Comparison of ENCODE assay signal across 9 cellular contexts in genomic region chr12:26271889-26272492, GRCh38.
DNase-seq lines count a peak whose midpoint lies in the region; ATAC-seq, FAIRE-seq and TF ChIP-seq lines count a peak whose summit lies in the region.
"Had no signal": no experiment of that assay in that cellular context is flagged by ENCODE, and none has a peak within 500 bp of the region (broad histone marks: within the 10 kb centered on the region; RNA-seq: fewer than 3 reads in every experiment).

No MANE protein-coding gene starts in this region.

- TF ChIP-seq EP300 in A549 (IDR thresholded peaks at IDR 0.05) = no peak
- no peak for TF ChIP-seq EP300 in H1 (IDR thresholded peaks at IDR 0.05; ENCODE audit: borderline replicate concordance in 1 of 2, low read depth in 2 of 2, low read length in 2 of 2)

- no peak overlapping the region for H3K4me3 Mint-ChIP-seq in activated T-helper 1 cell treated with anti-CD3 and anti-CD28 coated beads, Interleukin-12 subunit alpha, Interleukin-12 subunit beta, Interleukin-2, Interleukin-4 antibody, amounts not matched to agents 30 ng/mL and 10 ng/mL and 1 ng/mL, durations not matched to agents 14 hours and 24 hours and 36 hours

- H3K27me3 Mint-ChIP-seq in activated T-helper 1 cell treated with anti-CD3 and anti-CD28 coated beads, Interleukin-12 subunit alpha, Interleukin-12 subunit beta, Interleukin-2, Interleukin-4 antibody, amounts not matched to agents 30 ng/mL and 10 ng/mL and 1 ng/mL, durations not matched to agents 14 hours and 24 hours and 36 hours (ENCODE audit: insufficient read depth) = peaks cover 6% of the 10 kb centered on the region

- no peaks in the 10 kb centered on the region for H3K9me3 Mint-ChIP-seq in activated T-helper 1 cell treated with anti-CD3 and anti-CD28 coated beads, Interleukin-12 subunit alpha, Interleukin-12 subunit beta, Interleukin-2, Interleukin-4 antibody, amounts not matched to agents 30 ng/mL and 10 ng/mL and 1 ng/mL, durations not matched to agents 14 hours and 24 hours and 36 hours

- H3K9ac ChIP-seq in H1 (replicated peaks in 1 of 4; ENCODE audit: extremely low read depth in 1 of 4, low read depth in 3 of 4, low read length in 3 of 4) = no peak overlapping the region

- no peak overlapping the region for H3K4ac ChIP-seq in H1 (replicated peaks; ENCODE audit: insufficient read length, low read depth, low read length)

- POLR2A ChIA-PET in A549 (lab: Yijun Ruan, JAX) = interaction anchor here (0.8 to 1.5 kb wide), 4 partner anchors 14 to 157 kb away, joined by 3 to 8 read pairs (median 4); partner anchors contain the start of gene SSPN
- POLR2A ChIA-PET in H1 (lab: Charles Lee; ENCODE audit: partially characterized antibody) = no interaction called here

- H3K4me1 Mint-ChIP-seq in activated T-helper 1 cell treated with anti-CD3 and anti-CD28 coated beads, Interleukin-12 subunit alpha, Interleukin-12 subunit beta, Interleukin-2, Interleukin-4 antibody, amounts not matched to agents 30 ng/mL and 10 ng/mL and 1 ng/mL, durations not matched to agents 14 hours and 24 hours and 36 hours (ENCODE audit: low read depth) = peaks cover 20% of the 10 kb centered on the region

- H3K27me3 ChIP-seq in H1 (replicated peaks in 1 of 4; ENCODE audit: control insufficient read depth in 3 of 4, extremely low read depth in 1 of 4, insufficient read depth in 3 of 4, low read length in 3 of 4) = no peaks in the 10 kb centered on the region

- no peak overlapping the region for H4K91ac ChIP-seq in H1 (replicated peaks; ENCODE audit: insufficient read length, low read length)

- H3K27ac Mint-ChIP-seq in activated T-helper 1 cell treated with anti-CD3 and anti-CD28 coated beads, Interleukin-12 subunit alpha, Interleukin-12 subunit beta, Interleukin-2, Interleukin-4 antibody, amounts not matched to agents 30 ng/mL and 10 ng/mL and 1 ng/mL, durations not matched to agents 14 hours and 24 hours and 36 hours = no peak overlapping the region

- no peak overlapping the region for H2BK12ac ChIP-seq in H1 (ENCODE audit: low read depth, low read length)

- no peak overlapping the region for H3K4me3 ChIP-seq in A549
- H3K4me3 ChIP-seq in H1 (ENCODE audit: extremely low read depth in 1 of 4, insufficient read depth in 2 of 4, low read depth in 3 of 4, low read length in 4 of 4) = no peak overlapping the region

- H2BK15ac ChIP-seq in H1 (ENCODE audit: low read length) = no peak overlapping the region

- H3K23ac ChIP-seq in H1 (ENCODE audit: insufficient read length) = no peak overlapping the region

- H2AK5ac ChIP-seq in H1 (ENCODE audit: low read depth, low read length) = no peak overlapping the region

- H3K79me1 ChIP-seq in H1 (ENCODE audit: low read depth, low read length) = no peaks in the 10 kb centered on the region

- DNase-seq in A549 (ENCODE audit: low read depth in 1 of 2, low spot score in 1 of 2) (peak in 1 of 2 experiments; percentile 73), HK-2 (ENCODE audit: unreplicated experiment) (peak; percentile 73), H1 (ENCODE audit: low read depth in 1 of 2, low spot score in 2 of 2) (no peak), mucosa of gallbladder (ENCODE audit: low spot score) (peak; percentile 80), OCI-M2 (lab: John Stamatoyannopoulos, UW; ENCODE audit: unreplicated experiment) (no peak), NCI-H526 treated with DMSO at 0.1 percent for 48 hours (lab: John Stamatoyannopoulos, UW) (no peak)
- no peak for DNase-seq in activated T-helper 1 cell treated with anti-CD3 and anti-CD28 coated beads, Interleukin-12 subunit alpha, Interleukin-12 subunit beta, Interleukin-2, Interleukin-4 antibody, amounts not matched to agents 30 ng/mL and 10 ng/mL and 1 ng/mL, durations not matched to agents 14 hours and 24 hours and 36 hours (ENCODE audit: low spot score)
- DNase-seq: DND-41 had no signal

- H4K8ac ChIP-seq in H1 (ENCODE audit: extremely low read depth, insufficient read depth, low read length) = no peak overlapping the region

- no peaks in the 10 kb centered on the region for H4K20me1 ChIP-seq in H1 (replicated peaks in 1 of 2; ENCODE audit: control insufficient read depth in 1 of 2, insufficient read depth in 2 of 2, low read length in 2 of 2)

- 0 out of 2 replicates have a peak, but pooled peaks cover 2% of the 10 kb centered on the region for H3K23me2 ChIP-seq in H1 (ENCODE audit: low read depth, low read length)

- H3K14ac ChIP-seq in H1 (ENCODE audit: insufficient read length) = no peak overlapping the region

- no peak overlapping the region for H2BK5ac ChIP-seq in H1 (ENCODE audit: low read depth, low read length)

- peak overlapping the region; percentile 40; the same call in 1 of the 2 replicates for H2AFZ ChIP-seq in H1 (ENCODE audit: low read length)

- TF ChIP-seq CTCF in A549 (IDR thresholded peaks at IDR 0.05) (no peak), H1 (IDR thresholded peaks at IDR 0.05; ENCODE audit: control extremely low read depth in 1 of 3, insufficient read depth in 1 of 3, low read depth in 1 of 3, low read length in 3 of 3) (no peak)

- H3K27ac ChIP-seq in A549 (peak overlapping the region; percentile 76 to 80), H1 (ENCODE audit: low read depth, low read length) (no peak overlapping the region)

- H3K4me1 ChIP-seq in A549 (peaks cover 53% of the 10 kb centered on the region), H1 (replicated peaks in 1 of 4; ENCODE audit: control insufficient read depth in 3 of 4, insufficient read depth in 4 of 4, low read length in 3 of 4) (peaks cover 0 to 4% (median 1%) of the 10 kb centered on the region in 4 experiments; a peak in 2 of 7 replicates)

- H3K36me3 ChIP-seq in H1 (ENCODE audit: control insufficient read depth in 2 of 4, insufficient read depth in 4 of 4, low read length in 3 of 4) = no peaks in the 10 kb centered on the region

- H3K18ac ChIP-seq in H1 (ENCODE audit: extremely low read depth, low read length) = no peak overlapping the region

- H3K79me2 ChIP-seq in H1 (ENCODE audit: control insufficient read depth in 1 of 2, insufficient read depth in 2 of 2, low read length in 2 of 2) = no peaks in the 10 kb centered on the region

- H3K36me3 Mint-ChIP-seq in activated T-helper 1 cell treated with anti-CD3 and anti-CD28 coated beads, Interleukin-12 subunit alpha, Interleukin-12 subunit beta, Interleukin-2, Interleukin-4 antibody, amounts not matched to agents 30 ng/mL and 10 ng/mL and 1 ng/mL, durations not matched to agents 14 hours and 24 hours and 36 hours (ENCODE audit: low read depth) = no peaks in the 10 kb centered on the region

- no peak overlapping the region for H4K5ac ChIP-seq in H1 (ENCODE audit: insufficient read length, low read depth, low read length)

- H2BK20ac ChIP-seq in H1 (ENCODE audit: low read length) = no peak overlapping the region

- CTCF ChIA-PET in A549 (lab: Yijun Ruan, JAX) = interaction anchor here (0.8 to 5.4 kb wide), 8 partner anchors 11 to 176 kb away, joined by 3 to 110 read pairs (median 6); partner anchors contain the start of genes BHLHE41 and SSPN
- CTCF ChIA-PET in H1 (lab: Charles Lee; ENCODE audit: partially characterized antibody) = interaction anchor here (0.8 to 1.1 kb wide), 2 partner anchors 175 to 234 kb away, joined by 3 to 4 read pairs; no protein-coding TSS in a partner anchor

- intact Hi-C loops in activated T-helper 1 cell treated with anti-CD3 and anti-CD28 coated beads, Interleukin-12 subunit alpha, Interleukin-12 subunit beta, Interleukin-2, Interleukin-4 antibody, amounts not matched to agents 30 ng/mL and 10 ng/mL and 1 ng/mL, durations not matched to agents 14 hours and 24 hours and 36 hours (cut with micrococcal nuclease) = loop anchor here (5.0 to 10.0 kb wide), 2 partner anchors 75 to 1553 kb away; no protein-coding TSS in a partner anchor

- TF ChIP-seq RAD21 in A549 (conservative IDR thresholded peaks at IDR 0.05 in 1 of 2, IDR thresholded peaks at IDR 0.05 in 1 of 2) = no peak
- TF ChIP-seq RAD21 in H1 (IDR thresholded peaks at IDR 0.05 in 1 of 2, conservative IDR thresholded peaks at IDR 0.05 in 1 of 2; ENCODE audit: low read depth in 2 of 2, low read length in 2 of 2) = no peak

- no peak overlapping the region for H3K56ac ChIP-seq in H1 (replicated peaks; ENCODE audit: insufficient read length, low read depth, low read length)

- no peak overlapping the region for H2BK120ac ChIP-seq in H1 (replicated peaks; ENCODE audit: low read depth, low read length)

- peak in 1 of 2 experiments; percentile 1; a peak in 1 of 6 replicates for ATAC-seq in A549
- ATAC-seq in HG03521 (IDR thresholded peaks at IDR 0.05; ENCODE audit: unreplicated experiment) = no peak

- no peak for TF ChIP-seq POLR2A in A549 (IDR thresholded peaks at IDR 0.05; ENCODE audit: low read length)
- TF ChIP-seq POLR2A in H1 (IDR thresholded peaks at IDR 0.05; ENCODE audit: control extremely low read depth in 1 of 2, low read depth in 2 of 2, low read length in 2 of 2) = no peak

- peak overlapping the region; percentile 52 for H3K4me2 ChIP-seq in A549
- H3K4me2 ChIP-seq in H1 (ENCODE audit: insufficient read depth in 1 of 2, low read depth in 2 of 2, low read length in 2 of 2) = no peak overlapping the region

- 70% methylated on average over 14 of the region's 14 CpGs for WGBS in A549 (ENCODE audit: missing lambda C conversion rate)
- WGBS in H1 (ENCODE audit: extremely low coverage in 1 of 2, insufficient coverage in 1 of 2, insufficient read length in 1 of 2, insufficient replicate concordance in 2 of 2, low coverage in 1 of 2, low lambda C conversion rate in 2 of 2, missing lambda C conversion rate in 1 of 2), 2 experiments = 93% methylated on average over 14 of the region's 14 CpGs; no CpG with 5 or more reads in 1 of the 2 experiments

- FAIRE-seq in A549 (lab: Jason Lieb, UNC) (no peak), H1 (lab: Jason Lieb, UNC) (no peak)

- no peaks in the 10 kb centered on the region for H3K9me3 ChIP-seq in A549
- no peaks in the 10 kb centered on the region for H3K9me3 ChIP-seq in H1 (ENCODE audit: insufficient read depth in 2 of 2, low read depth in 1 of 2, low read length in 1 of 2)

TF ChIP-seq in A549, 52 proteins besides CTCF, POLR2A, EP300 and RAD21:
- peak; percentile 54; the same call in 1 of the 2 replicates for TF ChIP-seq MAX (IDR thresholded peaks at IDR 0.05)
- TF ChIP-seq NR3C1 (IDR thresholded peaks at IDR 0.05) = no peak

TF ChIP-seq in H1, 55 proteins besides CTCF, POLR2A, EP300 and RAD21 (continues in another document):
- no peak for TF ChIP-seq RBBP5 (IDR thresholded peaks at IDR 0.05; ENCODE audit: borderline replicate concordance, low read depth, low read length)
- no peak for TF ChIP-seq CTBP2 (IDR thresholded peaks at IDR 0.05; ENCODE audit: borderline replicate concordance, insufficient read depth, insufficient read length, low read length)
- no peak for TF ChIP-seq KDM1A (IDR thresholded peaks at IDR 0.05; ENCODE audit: borderline replicate concordance, low read length)
- no peak for TF ChIP-seq TAF1 (IDR thresholded peaks at IDR 0.05; ENCODE audit: low read depth, low read length)
- no peak for TF ChIP-seq RFX5 (IDR thresholded peaks at IDR 0.05; ENCODE audit: borderline replicate concordance, low read depth, low read length)
- no peak for TF ChIP-seq ZNF274 (IDR thresholded peaks at IDR 0.05; ENCODE audit: borderline replicate concordance, extremely low read depth, low read length)
- no peak for TF ChIP-seq RXRA (IDR thresholded peaks at IDR 0.05; ENCODE audit: insufficient read depth, low read depth, low read length)
- no peak for TF ChIP-seq CHD1 (IDR thresholded peaks at IDR 0.05; ENCODE audit: low read depth, low read length)
- TF ChIP-seq PHF8 (conservative IDR thresholded peaks at IDR 0.05; ENCODE audit: low read depth, low read length) = no peak

Comparison
In these comparisons a context has a peak if more than half of its experiments do, and no peak if none do; other contexts are left out.
1. DNase-seq: peak in HK-2 (single experiment) and mucosa of gallbladder (single experiment); none in H1 (0 of 2), OCI-M2 (single experiment), NCI-H526 treated with DMSO at 0.1 percent for 48 hours (single experiment) and activated T-helper 1 cell treated with anti-CD3 and anti-CD28 coated beads, Interleukin-12 subunit alpha, Interleukin-12 subunit beta, Interleukin-2, Interleukin-4 antibody, amounts not matched to agents 30 ng/mL and 10 ng/mL and 1 ng/mL, durations not matched to agents 14 hours and 24 hours and 36 hours (single experiment).
2. Of the 18 proteins assayed by ChIP-seq in both H1 and A549: peak only in H1: none; only in A549: MAX; in both: none; in neither: 17.